In genomic region chr22:23722724-23723123, GRCh38 we compare ENCODE assay signal across 25 cellular contexts. TPM values are rescaled to one million over a fixed set of nuclear protein-coding genes. Genes with fewer than 3 reads are reported as not detected.
"Had no signal": no experiment of that assay in that cellular context is flagged by ENCODE, and none has a peak within 500 bp of the region (broad histone marks: within the 10 kb centered on the region; RNA-seq: fewer than 3 reads in every experiment).

No MANE protein-coding gene starts in this region.

- H3K36me3 ChIP-seq: breast epithelium, MG63 had no signal

- H3K9me3 ChIP-seq: breast epithelium, MG63 had no signal

- H3K4me3 ChIP-seq: breast epithelium, MG63 had no signal

- H3K27ac ChIP-seq: breast epithelium had no signal

- H3K4me1 ChIP-seq: breast epithelium had no signal

- ATAC-seq: activated CD8-positive, alpha-beta memory T cell treated with anti-CD3 and anti-CD28 coated beads, Interleukin-2, amount 10 ng/mL, durations not matched to agents 7 days and 5 days; PC-3; T-helper 17 cell had no signal

- H3K27me3 ChIP-seq: breast epithelium, MG63 had no signal

- DNase-seq: activated B cell treated with CpG ODN at 0.5 μM for 24 hours; activated CD4-positive, alpha-beta T cell treated with anti-CD3 and anti-CD28 coated beads for 1 hour; activated CD4-positive, alpha-beta T cell treated with anti-CD3 and anti-CD28 coated beads, Interleukin-2, amount 10 ng/mL, durations not matched to agents 24 days and 14 days; activated CD4-positive, alpha-beta T cell treated with anti-CD3 and anti-CD28 coated beads, Interleukin-2, amount 50 U/mL, for 48 hours; activated CD8-positive, alpha-beta memory T cell treated with anti-CD3 and anti-CD28 coated beads, Interleukin-2, amount 10 ng/mL, durations not matched to agents 7 days and 5 days; activated effector memory CD4-positive, alpha-beta T cell treated with Interleukin-2 at 50 U/mL for 16 hours; activated naive CD4-positive, alpha-beta T cell; activated T-cell treated with anti-CD3 and anti-CD28 coated beads, Interleukin-2, amount 50 U/mL, for 24 hours; aorta; caudate nucleus; MG63; MV-4-11; NCI-H1417 treated with DMSO at 0.1 percent for 48 hours; NCI-H187 treated with DMSO at 0.1 percent for 48 hours; NCI-H2081 treated with DMSO at 0.1 percent for 48 hours; NCI-H345; NCI-H510A; NCI-H526 treated with DMSO at 0.1 percent for 48 hours; PC-3; SHP77 treated with DMSO at 0.1 percent for 48 hours; T-helper 17 cell; T-helper 9 cell had no signal

RNA-seq across cellular contexts. Expression of gene VPREB3, which starts 31.5 kb away (rescaled TPM):
- total RNA-seq: activated CD4-positive, alpha-beta T cell treated with anti-CD3 and anti-CD28 coated beads, Interleukin-2, amount 10 ng/mL, durations not matched to agents 24 days and 14 days; activated T-helper 1 cell treated with anti-CD3 and anti-CD28 coated beads, Interleukin-12 subunit alpha, Interleukin-12 subunit beta, Interleukin-2, Interleukin-4 antibody, amounts not matched to agents 30 ng/mL and 10 ng/mL and 1 ng/mL, durations not matched to agents 14 hours and 24 hours and 36 hours; breast epithelium; SK-MEL-5 had no signal

RNA-seq across cellular contexts. Expression of gene RGL4, which starts 31.9 kb away (rescaled TPM):
- total RNA-seq: PC-3, SK-MEL-5 had no signal

RNA-seq across cellular contexts. Expression of gene C22orf15, which starts 40.1 kb away (rescaled TPM):
- total RNA-seq: breast epithelium, PC-3, SK-MEL-5 had no signal
